In the genomic region with DNA sequence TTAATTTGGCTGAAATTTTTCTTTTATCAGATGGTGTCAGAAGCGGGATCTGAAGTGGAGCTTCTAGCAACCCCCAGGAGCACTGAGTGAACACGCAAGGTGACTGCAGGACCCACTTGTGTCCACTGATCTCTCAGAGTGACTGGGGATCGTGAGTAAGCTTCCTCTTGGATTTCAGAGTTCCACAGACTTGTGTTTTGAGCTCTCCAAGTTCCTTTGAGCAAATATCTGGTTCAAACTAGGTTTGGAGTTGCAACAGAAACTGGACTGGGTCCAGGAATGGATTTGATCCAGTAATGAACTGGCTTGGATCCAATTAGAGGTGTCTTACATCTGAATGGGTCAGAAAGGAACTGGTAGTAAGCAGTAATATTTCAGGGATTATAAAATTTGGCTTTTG, we compare ENCODE assay signal across 19 cellular contexts. TPM values are rescaled to one million over a fixed set of nuclear protein-coding genes. Genes with fewer than 3 reads are reported as not detected.
A peak's percentile ranks its signal among the peaks of the same experiment; 100 is the strongest.
DNase-seq lines count a peak whose midpoint lies in the region; ATAC-seq, FAIRE-seq and TF ChIP-seq lines count a peak whose summit lies in the region.
"Had no signal": no experiment of that assay in that cellular context is flagged by ENCODE, and none has a peak within 500 bp of the region (broad histone marks: within the 10 kb centered on the region; RNA-seq: fewer than 3 reads in every experiment).

No MANE protein-coding gene starts in this region.

- CTCF ChIA-PET in HepG2 (lab: Yijun Ruan, JAX; ENCODE audit: low intra/inter-chr PET ratio, low total read pairs) (no interaction called here), GM10248 (lab: Yijun Ruan, JAX) (interaction anchor here (1.1 to 1.6 kb wide), 4 partner anchors 13 to 25 kb away, joined by 3 to 7 read pairs (median 4); a partner anchor contains a TSS)

- DNase-seq in HepG2 (ENCODE audit: low spot score): no peak
- peak; percentile 67 for DNase-seq in bronchial epithelial cell (ENCODE audit: low read depth)
- DNase-seq in right lobe of liver: peak in 1 of 3 donors; percentile 70
- no peak for DNase-seq in GM10248 (ENCODE audit: extremely low spot score)
- DNase-seq in NCI-H526 (lab: John Stamatoyannopoulos, UW): no peak
- DNase-seq in UCSD-AML1 (lab: John Stamatoyannopoulos, UW; ENCODE audit: unreplicated experiment): no peak
- DNase-seq: activated naive CD8-positive, alpha-beta T cell treated with anti-CD3 and anti-CD28 coated beads, Interleukin-2, amount 10 ng/mL, durations not matched to agents 7 days and 5 days; activated T-cell treated with anti-CD3 and anti-CD28 coated beads, Interleukin-2, amount 50 U/mL, for 1 hour; cerebellar nuclear complex; COR-L47; KBM-7; NCI-H1436 treated with DMSO at 0.1 percent for 48 hours; NCI-H524 treated with DMSO at 0.1 percent for 48 hours; stimulated activated naive CD4-positive, alpha-beta T cell treated with Interleukin-2 at 50 U/mL for 16 hours had no signal

- no peak overlapping the region for H3K4me2 ChIP-seq in HepG2 (ENCODE audit: low read depth, low read length)

- no peak for TF ChIP-seq RAD21 in liver (IDR thresholded peaks at IDR 0.05)
- TF ChIP-seq RAD21 in HepG2 (CRISPR knock-in tag; IDR thresholded peaks at IDR 0.05): no peak

- no TSS peak for BruUV-seq in HepG2 (replicated peaks; lab: Mats Ljungman, UMichigan)

- no peaks in the 10 kb centered on the region for H3K27me3 ChIP-seq in liver (ENCODE audit: control insufficient read depth in 4 of 4, insufficient read depth in 4 of 4, low read length in 3 of 4)
- peaks cover 0 to 9% of the 10 kb centered on the region in 2 experiments; a peak in 1 of 5 replicates for H3K27me3 ChIP-seq in HepG2 (ENCODE audit: control insufficient read depth in 1 of 2, insufficient read depth in 2 of 2, low read length in 2 of 2)
- H3K27me3 ChIP-seq in bronchial epithelial cell (ENCODE audit: control insufficient read depth, insufficient read depth, low read length): no peaks in the 10 kb centered on the region
- H3K27me3 ChIP-seq in right lobe of liver: no peaks in the 10 kb centered on the region

- H4K20me1 ChIP-seq in HepG2 (ENCODE audit: insufficient read depth, low read length): no peaks in the 10 kb centered on the region

- H3K4me1 ChIP-seq in liver (ENCODE audit: control insufficient read depth in 4 of 4, insufficient read depth in 4 of 4, low read length in 3 of 4): peaks cover 0 to 5% (median 4%) of the 10 kb centered on the region in 4 donors
- H3K4me1 ChIP-seq in HepG2 (ENCODE audit: insufficient read depth, low read length): no peaks in the 10 kb centered on the region
- H3K4me1 ChIP-seq in right lobe of liver: peaks cover 0 to 11% (median 2%) of the 10 kb centered on the region in 4 donors

- TF ChIP-seq CTCF in liver (IDR thresholded peaks at IDR 0.05; ENCODE audit: low read depth, low read length, missing input control) (no peak), HepG2 (CRISPR knock-in tag; IDR thresholded peaks at IDR 0.05) (no peak), bronchial epithelial cell (IDR thresholded peaks at IDR 0.05; ENCODE audit: insufficient read depth, low read length, severe bottlenecking) (no peak), right lobe of liver (IDR thresholded peaks at IDR 0.05) (no peak), GM10248 (IDR thresholded peaks at IDR 0.05; ENCODE audit: control extremely low read depth, extremely low read depth, low read depth, missing control alignments) (no peak)

- POLR2A ChIA-PET in HepG2 (lab: Yijun Ruan, JAX): interaction anchor here (0.5 kb wide), 1 partner anchor 56 kb away, joined by 3 read pairs; no protein-coding TSS in a partner anchor
- POLR2A ChIA-PET in GM10248 (lab: Yijun Ruan, JAX): no interaction called here

- H3K27ac ChIP-seq in liver (ENCODE audit: low read depth in 1 of 2, low read length in 2 of 2) (no peak overlapping the region), HepG2 (ENCODE audit: extremely low read length, insufficient read depth, low read length) (no peak overlapping the region), right lobe of liver (peak overlapping the region in 1 of 3 donors; percentile 40)
- H3K27ac ChIP-seq: skin epidermis had no signal

- H3K79me2 ChIP-seq in HepG2 (ENCODE audit: insufficient read depth, low read length): no peaks in the 10 kb centered on the region

- H3K4me3 ChIP-seq in liver (ENCODE audit: low read depth in 1 of 3, low read length in 3 of 3) (no peak overlapping the region), HepG2 (replicated peaks in 1 of 3; ENCODE audit: insufficient read depth in 1 of 3, low read depth in 2 of 3, low read length in 3 of 3) (no peak overlapping the region), bronchial epithelial cell (ENCODE audit: low read depth, low read length) (no peak overlapping the region), right lobe of liver (no peak overlapping the region)
- H3K4me3 ChIP-seq: skin epidermis had no signal

- ATAC-seq in HepG2: no peak
- peak; percentile 80 to 92 (median 90) for ATAC-seq in right lobe of liver
- ATAC-seq in GM19324 (IDR thresholded peaks at IDR 0.05; ENCODE audit: low FRiP score, unreplicated experiment): no peak

- H2AFZ ChIP-seq in HepG2 (ENCODE audit: low read length): no peak overlapping the region

- 33% methylated on average over 3 of the region's 3 CpGs for WGBS in liver
- 14% methylated on average over 3 of the region's 3 CpGs for WGBS in HepG2 (ENCODE audit: low lambda C conversion rate)
- WGBS in right lobe of liver (ENCODE audit: insufficient coverage, low coverage, low lambda C conversion rate, missing lambda C conversion rate): 20% methylated on average over 3 of the region's 3 CpGs

- no peak overlapping the region for H3K9ac ChIP-seq in liver (ENCODE audit: low read depth in 1 of 2, low read length in 2 of 2)
- no peak overlapping the region for H3K9ac ChIP-seq in HepG2 (ENCODE audit: insufficient read depth, low read depth, low read length)

- H3K9me3 ChIP-seq in liver (ENCODE audit: control insufficient read depth in 4 of 4, low read length in 3 of 4) (no peaks in the 10 kb centered on the region), HepG2 (ENCODE audit: low read length) (peaks cover 14% of the 10 kb centered on the region), right lobe of liver (no peaks in the 10 kb centered on the region)

- TF ChIP-seq POLR2A in HepG2 (IDR thresholded peaks at IDR 0.05; ENCODE audit: insufficient read depth in 1 of 2, low read depth in 2 of 2, low read length in 2 of 2) (no peak), right lobe of liver (IDR thresholded peaks at IDR 0.05) (no peak)

- FAIRE-seq in HepG2 (lab: Jason Lieb, UNC): no peak
- FAIRE-seq in bronchial epithelial cell (lab: Jason Lieb, UNC): peak; percentile 23
- FAIRE-seq: H54, urothelium cell line had no signal

- intact Hi-C loops in HepG2 (cut with micrococcal nuclease; ENCODE audit: unreplicated experiment) (no loop called here), right lobe of liver (cut with DNase I) (no loop called here)

- TF ChIP-seq EP300 in HepG2 (IDR thresholded peaks at IDR 0.05; ENCODE audit: low read depth in 2 of 2, low read length in 2 of 2): no peak
- no peak for TF ChIP-seq EP300 in HepG2 (CRISPR knock-in tag; IDR thresholded peaks at IDR 0.05; ENCODE audit: borderline replicate concordance)

- H3K36me3 ChIP-seq in liver (ENCODE audit: control insufficient read depth in 4 of 4, insufficient read depth in 3 of 4, low read depth in 1 of 4, low read length in 3 of 4) (no peaks in the 10 kb centered on the region), HepG2 (replicated peaks in 1 of 2; ENCODE audit: control insufficient read depth in 1 of 2, insufficient read depth in 2 of 2, low read length in 2 of 2) (no peaks in the 10 kb centered on the region), bronchial epithelial cell (ENCODE audit: control insufficient read depth, insufficient read depth, low read length) (no peaks in the 10 kb centered on the region), right lobe of liver (no peaks in the 10 kb centered on the region)

- in situ Hi-C loops in HepG2 (cut with HindIII; ENCODE audit: extremely low pct_ligation_motif_present, low pct_unique_long_range_greater_than_20kb): no loop called here

RNA-seq across cellular contexts. Expression of a gene that starts 24.7 kb away (rescaled TPM):
- total RNA-seq in liver (under 1 TPM in 1 of 2 donors, not detected in 1; 0.25 TPM), HepG2 (2016; rRNA removed; fragmentation: Illumina TruSeq; extraction: Trizol) (1.9 and 4.5 TPM in 2 replicates), bronchial epithelial cell (0.13 TPM in 1 of 2 replicates, not detected in the other), right lobe of liver (1 to 10 TPM in 3 of 6 experiments, under 1 TPM in 3; 0.44 to 3.6 (median 0.78) TPM)
- polyA plus RNA-seq in liver (under 1 TPM; 0.11 to 0.30 TPM), HepG2 (2011; rRNA removed) (5.4 and 5.9 TPM in 2 replicates)
- 1.8 and 2.2 TPM in 2 replicates for total RNA-seq in HepG2 (2016; cell fraction: cytosol; rRNA removed; fragmentation: Illumina TruSeq; extraction: Trizol; ENCODE audit: low read depth)
- total RNA-seq in HepG2 (2016; cell fraction: insoluble cytoplasmic fraction; rRNA removed; fragmentation: Illumina TruSeq; extraction: Trizol): 2.9 and 5.7 TPM in 2 replicates
- 2.5 and 3.5 TPM in 2 replicates for total RNA-seq in HepG2 (2016; cell fraction: membrane; rRNA removed; fragmentation: Illumina TruSeq; extraction: Trizol)
- total RNA-seq in HepG2 (2016; cell fraction: nucleus; rRNA removed; fragmentation: Illumina TruSeq; extraction: Trizol): 5.8 and 8.3 TPM in 2 replicates
- polyA plus RNA-seq in HepG2 (2011; cell fraction: cytosol; rRNA removed): 2.9 and 4.0 TPM in 2 replicates
- 18.7 and 19.0 TPM in 2 replicates for polyA plus RNA-seq in HepG2 (2011; cell fraction: nucleus; rRNA removed)
- polyA plus RNA-seq in HepG2 (2012): 1.8 and 3.8 TPM in 2 replicates
- 0.94 and 1.2 TPM in 2 replicates for polyA plus RNA-seq in HepG2 (2016; cell fraction: cytosol; fragmentation: Illumina TruSeq; extraction: Trizol; ENCODE audit: low read depth)
- polyA plus RNA-seq in HepG2 (2016; cell fraction: insoluble cytoplasmic fraction; fragmentation: Illumina TruSeq; extraction: Trizol; ENCODE audit: low read depth): 3.4 and 3.9 TPM in 2 replicates
- polyA plus RNA-seq in HepG2 (2016; cell fraction: membrane; fragmentation: Illumina TruSeq; extraction: Trizol; ENCODE audit: low read depth): 2.4 and 2.9 TPM in 2 replicates
- polyA plus RNA-seq in HepG2 (2016; cell fraction: nucleus; fragmentation: Illumina TruSeq; extraction: Trizol; ENCODE audit: insufficient read depth, low read depth): 13.0 and 13.7 TPM in 2 replicates
- polyA minus RNA-seq in HepG2 (2011; rRNA and poly(A)+ RNA removed; ENCODE audit: low replicate concordance): 8.1 and 22.4 TPM in 2 replicates
- 2.5 and 3.0 TPM in 2 replicates for polyA minus RNA-seq in HepG2 (2011; cell fraction: cytosol; rRNA and poly(A)+ RNA removed)
- 8.2 and 8.8 TPM in 2 replicates for polyA minus RNA-seq in HepG2 (2011; cell fraction: nucleus; rRNA and poly(A)+ RNA removed)

RNA-seq across cellular contexts. Expression of a gene that starts 36.2 kb away (rescaled TPM):
- total RNA-seq in liver (100 to 1,000 TPM; 136 to 357 TPM), HepG2 (2016; rRNA removed; fragmentation: Illumina TruSeq; extraction: Trizol) (51.7 and 156 TPM in 2 replicates), bronchial epithelial cell (182 and 405 TPM in 2 replicates), right lobe of liver (100 to 1,000 TPM; 179 to 245 (median 210) TPM)
- polyA plus RNA-seq in liver (100 to 1,000 TPM; 153 to 280 TPM), HepG2 (2011; rRNA removed) (206 and 225 TPM in 2 replicates)
- total RNA-seq in HepG2 (2016; cell fraction: cytosol; rRNA removed; fragmentation: Illumina TruSeq; extraction: Trizol; ENCODE audit: low read depth): 9.7 and 14.0 TPM in 2 replicates
- 45.5 and 158 TPM in 2 replicates for total RNA-seq in HepG2 (2016; cell fraction: insoluble cytoplasmic fraction; rRNA removed; fragmentation: Illumina TruSeq; extraction: Trizol)
- 18.9 and 21.2 TPM in 2 replicates for total RNA-seq in HepG2 (2016; cell fraction: membrane; rRNA removed; fragmentation: Illumina TruSeq; extraction: Trizol)
- total RNA-seq in HepG2 (2016; cell fraction: nucleus; rRNA removed; fragmentation: Illumina TruSeq; extraction: Trizol): 130 and 161 TPM in 2 replicates
- 288 and 386 TPM in 2 replicates for polyA plus RNA-seq in HepG2 (2011; cell fraction: cytosol; rRNA removed)
- polyA plus RNA-seq in HepG2 (2011; cell fraction: nucleus; rRNA removed): 254 and 282 TPM in 2 replicates
- 177 and 188 TPM in 2 replicates for polyA plus RNA-seq in HepG2 (2012)
- polyA plus RNA-seq in HepG2 (2016; cell fraction: cytosol; fragmentation: Illumina TruSeq; extraction: Trizol; ENCODE audit: low read depth): 9.4 and 11.6 TPM in 2 replicates
- polyA plus RNA-seq in HepG2 (2016; cell fraction: insoluble cytoplasmic fraction; fragmentation: Illumina TruSeq; extraction: Trizol; ENCODE audit: low read depth): 41.1 and 49.4 TPM in 2 replicates
- polyA plus RNA-seq in HepG2 (2016; cell fraction: membrane; fragmentation: Illumina TruSeq; extraction: Trizol; ENCODE audit: low read depth): 15.1 and 21.0 TPM in 2 replicates
- polyA plus RNA-seq in HepG2 (2016; cell fraction: nucleus; fragmentation: Illumina TruSeq; extraction: Trizol; ENCODE audit: insufficient read depth, low read depth): 248 and 264 TPM in 2 replicates
- polyA minus RNA-seq in HepG2 (2011; rRNA and poly(A)+ RNA removed; ENCODE audit: low replicate concordance): 114 and 184 TPM in 2 replicates
- polyA minus RNA-seq in HepG2 (2011; cell fraction: cytosol; rRNA and poly(A)+ RNA removed): 58.7 and 94.9 TPM in 2 replicates
- 80.6 and 98.3 TPM in 2 replicates for polyA minus RNA-seq in HepG2 (2011; cell fraction: nucleus; rRNA and poly(A)+ RNA removed)

RNA-seq across cellular contexts. Expression of a gene that starts 46.5 kb away (rescaled TPM):
- 1 to 10 TPM; 2.0 to 2.3 TPM for total RNA-seq in liver
- polyA plus RNA-seq in liver: 1 to 10 TPM in 1 of 2 donors, under 1 TPM in 1; 0.57 to 1.8 TPM
- total RNA-seq in HepG2 (2016; rRNA removed; fragmentation: Illumina TruSeq; extraction: Trizol): 10.1 and 11.5 TPM in 2 replicates
- total RNA-seq in HepG2 (2016; cell fraction: cytosol; rRNA removed; fragmentation: Illumina TruSeq; extraction: Trizol; ENCODE audit: low read depth): 8.4 and 8.9 TPM in 2 replicates
- total RNA-seq in HepG2 (2016; cell fraction: insoluble cytoplasmic fraction; rRNA removed; fragmentation: Illumina TruSeq; extraction: Trizol): 8.3 and 14.8 TPM in 2 replicates
- total RNA-seq in HepG2 (2016; cell fraction: membrane; rRNA removed; fragmentation: Illumina TruSeq; extraction: Trizol): 16.1 and 18.0 TPM in 2 replicates
- total RNA-seq in HepG2 (2016; cell fraction: nucleus; rRNA removed; fragmentation: Illumina TruSeq; extraction: Trizol): 9.2 and 9.6 TPM in 2 replicates
- polyA plus RNA-seq in HepG2 (2011; rRNA removed): 12.5 and 15.3 TPM in 2 replicates
- 8.5 and 8.9 TPM in 2 replicates for polyA plus RNA-seq in HepG2 (2011; cell fraction: cytosol; rRNA removed)
- 77.8 and 83.0 TPM in 2 replicates for polyA plus RNA-seq in HepG2 (2011; cell fraction: nucleus; rRNA removed)
- polyA plus RNA-seq in HepG2 (2012): 15.4 and 15.7 TPM in 2 replicates
- polyA plus RNA-seq in HepG2 (2016; cell fraction: cytosol; fragmentation: Illumina TruSeq; extraction: Trizol; ENCODE audit: low read depth): 6.4 and 8.2 TPM in 2 replicates
- 8.6 and 9.4 TPM in 2 replicates for polyA plus RNA-seq in HepG2 (2016; cell fraction: insoluble cytoplasmic fraction; fragmentation: Illumina TruSeq; extraction: Trizol; ENCODE audit: low read depth)
- 11.4 and 11.5 TPM in 2 replicates for polyA plus RNA-seq in HepG2 (2016; cell fraction: membrane; fragmentation: Illumina TruSeq; extraction: Trizol; ENCODE audit: low read depth)
- polyA plus RNA-seq in HepG2 (2016; cell fraction: nucleus; fragmentation: Illumina TruSeq; extraction: Trizol; ENCODE audit: insufficient read depth, low read depth): 21.2 and 28.6 TPM in 2 replicates
- 6.2 TPM in 1 of 2 replicates, not detected in the other for polyA minus RNA-seq in HepG2 (2011; rRNA and poly(A)+ RNA removed; ENCODE audit: low replicate concordance)
- polyA minus RNA-seq in HepG2 (2011; cell fraction: cytosol; rRNA and poly(A)+ RNA removed): 2.9 and 3.3 TPM in 2 replicates
- polyA minus RNA-seq in HepG2 (2011; cell fraction: nucleus; rRNA and poly(A)+ RNA removed): 11.8 and 12.6 TPM in 2 replicates
- 0.26 and 0.53 TPM in 2 replicates for total RNA-seq in bronchial epithelial cell
- total RNA-seq in right lobe of liver: 1 to 10 TPM in 5 of 6 experiments, under 1 TPM in 1; 0.92 to 2.0 (median 1.3) TPM

RNA-seq across cellular contexts. Expression of a gene that starts 53.1 kb away (rescaled TPM):
- total RNA-seq in liver (1 to 10 TPM; 1.1 to 3.2 TPM), HepG2 (2016; rRNA removed; fragmentation: Illumina TruSeq; extraction: Trizol) (5.4 and 9.0 TPM in 2 replicates), bronchial epithelial cell (1.5 and 3.7 TPM in 2 replicates), right lobe of liver (1 to 10 TPM in 5 of 6 experiments, under 1 TPM in 1; 0.86 to 2.7 (median 1.9) TPM)
- polyA plus RNA-seq in liver (1 to 10 TPM; 1.1 to 1.7 TPM), HepG2 (2011; rRNA removed) (27.2 and 28.7 TPM in 2 replicates)
- total RNA-seq in HepG2 (2016; cell fraction: cytosol; rRNA removed; fragmentation: Illumina TruSeq; extraction: Trizol; ENCODE audit: low read depth): 4.1 and 4.8 TPM in 2 replicates
- 4.3 and 9.2 TPM in 2 replicates for total RNA-seq in HepG2 (2016; cell fraction: insoluble cytoplasmic fraction; rRNA removed; fragmentation: Illumina TruSeq; extraction: Trizol)
- total RNA-seq in HepG2 (2016; cell fraction: membrane; rRNA removed; fragmentation: Illumina TruSeq; extraction: Trizol): 8.4 and 9.4 TPM in 2 replicates
- 9.5 and 11.0 TPM in 2 replicates for total RNA-seq in HepG2 (2016; cell fraction: nucleus; rRNA removed; fragmentation: Illumina TruSeq; extraction: Trizol)
- polyA plus RNA-seq in HepG2 (2011; cell fraction: cytosol; rRNA removed): 13.0 and 16.9 TPM in 2 replicates
- 170 and 204 TPM in 2 replicates for polyA plus RNA-seq in HepG2 (2011; cell fraction: nucleus; rRNA removed)
- 11.6 and 13.9 TPM in 2 replicates for polyA plus RNA-seq in HepG2 (2012)
- 4.0 and 4.6 TPM in 2 replicates for polyA plus RNA-seq in HepG2 (2016; cell fraction: cytosol; fragmentation: Illumina TruSeq; extraction: Trizol; ENCODE audit: low read depth)
- polyA plus RNA-seq in HepG2 (2016; cell fraction: insoluble cytoplasmic fraction; fragmentation: Illumina TruSeq; extraction: Trizol; ENCODE audit: low read depth): 6.2 and 8.3 TPM in 2 replicates
- 9.6 and 10.1 TPM in 2 replicates for polyA plus RNA-seq in HepG2 (2016; cell fraction: membrane; fragmentation: Illumina TruSeq; extraction: Trizol; ENCODE audit: low read depth)
- 29.4 and 32.9 TPM in 2 replicates for polyA plus RNA-seq in HepG2 (2016; cell fraction: nucleus; fragmentation: Illumina TruSeq; extraction: Trizol; ENCODE audit: insufficient read depth, low read depth)
- 16.3 TPM in 1 of 2 replicates, not detected in the other for polyA minus RNA-seq in HepG2 (2011; rRNA and poly(A)+ RNA removed; ENCODE audit: low replicate concordance)
- polyA minus RNA-seq in HepG2 (2011; cell fraction: cytosol; rRNA and poly(A)+ RNA removed): 4.4 and 6.0 TPM in 2 replicates
- polyA minus RNA-seq in HepG2 (2011; cell fraction: nucleus; rRNA and poly(A)+ RNA removed): 14.5 and 15.1 TPM in 2 replicates

Comparison
In these comparisons a context has a peak if more than half of its experiments do, and no peak if none do; other contexts are left out.
1. ATAC-seq: peak in right lobe of liver (4 of 4); none in HepG2 (single experiment) and GM19324 (single experiment).